8 cellular contexts compared by ENCODE assay signal in the genomic region with DNA sequence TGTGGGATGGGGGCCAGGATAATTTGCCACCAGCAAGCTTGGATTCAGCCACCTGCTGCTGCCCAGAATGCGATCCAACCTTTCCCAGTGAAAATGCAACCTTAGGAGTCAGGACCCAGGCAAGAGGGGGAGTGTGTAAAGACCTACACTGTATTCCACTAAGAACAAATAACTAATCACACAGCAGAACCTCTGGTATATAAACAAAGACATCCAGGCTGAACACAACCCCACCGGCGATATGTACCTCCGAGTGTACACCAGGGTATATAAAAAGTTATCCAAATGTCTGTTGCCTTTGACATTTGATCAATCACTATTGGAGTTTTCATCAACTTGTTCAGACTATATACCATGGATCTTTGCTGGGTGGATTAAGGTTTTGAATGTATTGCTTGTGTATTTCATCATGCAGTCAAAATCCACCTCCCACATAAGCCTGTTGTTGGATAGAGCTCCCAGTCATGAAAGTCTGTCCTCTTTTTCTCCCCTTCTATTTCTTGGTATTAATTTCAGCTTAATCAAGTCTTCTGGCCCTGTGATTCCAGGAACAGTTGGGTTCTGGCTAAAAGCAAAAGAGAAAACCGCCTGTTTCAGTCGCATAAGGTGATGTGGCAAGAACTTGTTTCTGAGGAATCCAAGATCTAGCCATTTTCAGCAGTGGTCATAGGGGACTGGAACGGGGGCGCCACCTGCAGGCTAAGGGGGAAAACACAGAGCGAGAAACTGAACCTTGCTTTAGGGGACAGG.
DNase-seq lines count a peak whose midpoint lies in the region; ATAC-seq and TF ChIP-seq lines count a peak whose summit lies in the region.

No MANE protein-coding gene starts in this region.

- H2AFZ ChIP-seq in osteoblast (ENCODE audit: low read length) = peak overlapping the region; percentile 56

- TF ChIP-seq CTCF in foreskin keratinocyte (conservative IDR thresholded peaks at IDR 0.05) (peak; percentile 90), osteoblast (IDR thresholded peaks at IDR 0.05; ENCODE audit: extremely low read depth, low read depth, low read length) (peak; percentile 99)

- H3K36me3 ChIP-seq in SJCRH30 (no peaks in the 10 kb centered on the region), osteoblast (ENCODE audit: insufficient read depth, low read length) (no peaks in the 10 kb centered on the region)

- no peak overlapping the region for H3K4me3 ChIP-seq in SJCRH30
- no peak overlapping the region for H3K4me3 ChIP-seq in osteoblast (ENCODE audit: insufficient read depth, low read length)

- no peaks in the 10 kb centered on the region for H3K9me3 ChIP-seq in SJCRH30 (replicated peaks)
- no peaks in the 10 kb centered on the region for H3K9me3 ChIP-seq in osteoblast (ENCODE audit: low read depth, low read length)

- no peaks in the 10 kb centered on the region for H4K20me1 ChIP-seq in osteoblast (ENCODE audit: insufficient read depth, low read length)

- DNase-seq in AG20443 (ENCODE audit: low spot score) (peak; percentile 84), LoVo (ENCODE audit: low spot score) (peak; percentile 79), SJCRH30 (peak; percentile 41 to 85), foreskin keratinocyte (peak in 1 of 2 donors; percentile 56), osteoblast (ENCODE audit: insufficient read length, low spot score, missing footprints) (peak; percentile 87), superior temporal gyrus (ENCODE audit: extremely low spot score) (peak; percentile 88)
- peak; percentile 65 for DNase-seq in activated effector memory CD4-positive, alpha-beta T cell treated with Interleukin-2 at 50 U/mL for 16 hours

- H3K79me2 ChIP-seq in osteoblast (ENCODE audit: insufficient read depth, low read length) = no peaks in the 10 kb centered on the region

- peak overlapping the region; percentile 41 for H3K4me2 ChIP-seq in osteoblast (ENCODE audit: insufficient read depth, low read length)

- H3K27me3 ChIP-seq in SJCRH30 = no peaks in the 10 kb centered on the region
- H3K27me3 ChIP-seq in foreskin keratinocyte = no peaks in the 10 kb centered on the region
- H3K27me3 ChIP-seq in osteoblast (ENCODE audit: insufficient read depth, low read length) = no peaks in the 10 kb centered on the region

- ATAC-seq in GM19463 (IDR thresholded peaks at IDR 0.05; ENCODE audit: unreplicated experiment) (peak; percentile 62), foreskin keratinocyte (peak; percentile 69)

- H3K4me1 ChIP-seq in SJCRH30 (peaks cover 10% of the 10 kb centered on the region; the same call in 1 of the 2 replicates), foreskin keratinocyte (peaks cover 24% of the 10 kb centered on the region), osteoblast (ENCODE audit: insufficient read depth, low read length) (peaks cover 52% of the 10 kb centered on the region)

- no peak overlapping the region for H3K27ac ChIP-seq in SJCRH30
- no peak overlapping the region for H3K27ac ChIP-seq in foreskin keratinocyte
- peak overlapping the region; percentile 83 for H3K27ac ChIP-seq in osteoblast (ENCODE audit: low read depth, low read length)
